In the genomic region with DNA sequence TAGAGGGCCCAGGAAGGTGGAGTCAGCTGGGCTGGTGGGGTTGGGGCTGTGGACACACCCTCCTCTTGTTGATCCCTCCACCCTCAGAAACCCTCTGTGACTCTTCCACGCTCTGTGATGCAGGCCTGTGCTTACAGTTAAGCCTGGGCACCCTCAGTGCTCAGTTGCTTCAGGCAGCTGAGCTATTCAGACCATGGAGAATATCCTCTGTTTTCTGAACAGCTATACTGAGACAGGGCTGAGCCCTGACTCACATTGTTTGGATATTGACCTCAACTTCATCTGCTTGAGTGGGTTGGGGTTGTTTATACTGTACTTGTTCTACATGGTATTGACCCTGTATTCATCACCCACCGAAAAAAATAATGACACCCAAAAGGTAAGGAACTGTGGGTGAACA, we compare ENCODE assay signal across 12 cellular contexts. TPM values are rescaled to one million over a fixed set of nuclear protein-coding genes. Genes with fewer than 3 reads are reported as not detected.
"Had no signal": no experiment of that assay in that cellular context is flagged by ENCODE, and none has a peak within 500 bp of the region (broad histone marks: within the 10 kb centered on the region; RNA-seq: fewer than 3 reads in every experiment).

A gene (plus strand): TSS at position 108 of the 400 bp plus-strand sequence. CDS start 86 bp downstream, at position 194.

RNA-seq across cellular contexts. Expression of the gene that starts here (rescaled TPM):
- total RNA-seq: stomach, subcutaneous adipose tissue, suprapubic skin, temporal lobe, thoracic aorta, thyroid gland, tibial nerve, transverse colon, upper lobe of left lung, ureter, urinary bladder, vagina had no signal
- polyA plus RNA-seq: stomach, urinary bladder had no signal
